In genomic region chr7:7103343-7104313, GRCh38 we compare ENCODE assay signal across 9 cellular contexts.
DNase-seq lines count a peak whose midpoint lies in the region; ATAC-seq, FAIRE-seq and TF ChIP-seq lines count a peak whose summit lies in the region.
"Had no signal": no experiment of that assay in that cellular context is flagged by ENCODE, and none has a peak within 500 bp of the region (broad histone marks: within the 10 kb centered on the region; RNA-seq: fewer than 3 reads in every experiment).

No MANE protein-coding gene starts in this region.

- H3K27me3 ChIP-seq in ACC112 (ENCODE audit: insufficient read depth, low read length): no peaks in the 10 kb centered on the region
- H3K27me3 ChIP-seq in mucosa of stomach (ENCODE audit: control insufficient read depth, insufficient read depth, low read length): no peaks in the 10 kb centered on the region

- ATAC-seq in HG02852 (IDR thresholded peaks at IDR 0.05; ENCODE audit: unreplicated experiment): no peak

- POLR2A ChIA-PET in GM10248 (lab: Yijun Ruan, JAX) (no interaction called here), RWPE1 (lab: Yijun Ruan, JAX; ENCODE audit: low non-redundant PET) (interaction anchor here (0.7 kb wide), 1 partner anchor 31 kb away, joined by 4 read pairs; no protein-coding TSS in a partner anchor)

- DNase-seq in GM10248 (ENCODE audit: extremely low spot score) (peak; percentile 64), LNCaP clone FGC (ENCODE audit: low read depth) (peak; percentile 73), RWPE1 (ENCODE audit: low spot score) (peak; percentile 59), activated gamma-delta T cell (lab: John Stamatoyannopoulos, UW) (no peak)
- DNase-seq: left cardiac atrium had no signal

- H3K36me3 ChIP-seq in ACC112 (ENCODE audit: insufficient read depth, low read length) (no peaks in the 10 kb centered on the region), mucosa of stomach (ENCODE audit: control insufficient read depth, insufficient read depth, low read length) (no peaks in the 10 kb centered on the region)

- H3K27ac ChIP-seq in ACC112 (ENCODE audit: low read depth, low read length) (no peak overlapping the region), RWPE1 (peak overlapping the region; percentile 47)

- peak overlapping the region; percentile 42 for H3K9ac ChIP-seq in mucosa of stomach (ENCODE audit: low read length)

- peaks cover 25% of the 10 kb centered on the region for H3K4me1 ChIP-seq in ACC112 (ENCODE audit: control insufficient read depth, insufficient read depth, low read length, unreplicated experiment)
- peaks cover 11% of the 10 kb centered on the region for H3K4me1 ChIP-seq in mucosa of stomach (ENCODE audit: control insufficient read depth, insufficient read depth, low read length)

- H3K9me3 ChIP-seq in mucosa of stomach (ENCODE audit: control insufficient read depth, low read length): no peaks in the 10 kb centered on the region

- FAIRE-seq in endometrium (lab: Jason Lieb, UNC): peak; percentile 93

- peak overlapping the region; percentile 51 for H2AFZ ChIP-seq in ACC112 (ENCODE audit: low read length, unreplicated experiment)

- no peaks in the 10 kb centered on the region for H3K79me2 ChIP-seq in ACC112 (ENCODE audit: control insufficient read depth, insufficient read depth, low read length, unreplicated experiment)

- peak; percentile 49 for TF ChIP-seq CTCF in GM10248 (IDR thresholded peaks at IDR 0.05; ENCODE audit: control extremely low read depth, extremely low read depth, low read depth, missing control alignments)
- peak; percentile 57 for TF ChIP-seq CTCF in LNCaP clone FGC (IDR thresholded peaks at IDR 0.05; ENCODE audit: control insufficient read depth, extremely low read depth, insufficient read depth)
- peak; percentile 65 for TF ChIP-seq CTCF in RWPE1 (conservative IDR thresholded peaks at IDR 0.05; ENCODE audit: low read depth)

- H3K4me3 ChIP-seq in ACC112 (ENCODE audit: low read depth, low read length): peak overlapping the region; percentile 56
- peak overlapping the region; percentile 7; the same call in 1 of the 2 replicates for H3K4me3 ChIP-seq in LNCaP clone FGC (ENCODE audit: low read depth, low read length)
- H3K4me3 ChIP-seq in mucosa of stomach (ENCODE audit: low read length): no peak overlapping the region

- CTCF ChIA-PET in GM10248 (lab: Yijun Ruan, JAX): interaction anchor here (0.7 to 4.5 kb wide), 45 partner anchors 10 to 1192 kb away, joined by 3 to 36 read pairs (median 4); partner anchors contain the start of gene COL28A1
- CTCF ChIA-PET in RWPE1 (lab: Yijun Ruan, JAX): interaction anchor here (0.6 to 1.9 kb wide), 15 partner anchors 9 to 320 kb away, joined by 3 to 12 read pairs (median 4); partner anchors contain the start of gene C1GALT1
